Comparison of ENCODE assay signal across 8 cellular contexts in the genomic region with DNA sequence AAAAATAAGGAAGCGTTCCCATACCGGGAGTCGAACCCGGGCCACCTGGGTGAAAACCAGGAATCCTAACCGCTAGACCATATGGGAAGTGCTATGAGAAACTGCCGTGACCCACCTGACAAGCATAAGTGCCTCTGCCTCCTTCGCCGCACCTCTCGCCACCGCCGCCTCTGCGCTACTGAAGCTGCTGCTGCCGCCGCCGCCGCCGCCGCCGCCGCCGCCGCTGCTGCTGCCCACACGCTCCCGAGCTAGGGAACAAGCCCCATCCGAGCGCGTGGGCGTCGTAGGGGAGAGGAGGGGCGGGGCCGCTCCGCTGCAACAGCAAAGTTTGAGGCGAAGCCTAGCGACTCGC. TPM values are rescaled to one million over a fixed set of nuclear protein-coding genes. Genes with fewer than 3 reads are reported as not detected.
DNase-seq lines count a peak whose midpoint lies in the region; ATAC-seq and TF ChIP-seq lines count a peak whose summit lies in the region.

No MANE protein-coding gene starts in this region.

- peak overlapping the region; percentile 92 for H2BK120ac ChIP-seq in mesenchymal stem cell (ENCODE audit: low read depth, low read length)

- peak overlapping the region; percentile 68 to 92 for H3K14ac ChIP-seq in mesenchymal stem cell (ENCODE audit: low read length in 2 of 2)

- peak overlapping the region; percentile 46 for H2AFZ ChIP-seq in mesenchymal stem cell (ENCODE audit: low read depth, low read length)

- TF ChIP-seq POLR2A in GM19193 (IDR thresholded peaks at IDR 0.05; ENCODE audit: extremely low read depth, insufficient read depth, insufficient read length) = peak; percentile 7

- peak overlapping the region; percentile 99 for H3K9ac ChIP-seq in mesenchymal stem cell (ENCODE audit: low read length)

- peak overlapping the region; percentile 95 for H4K91ac ChIP-seq in mesenchymal stem cell (ENCODE audit: low read length)

- H3K4me1 ChIP-seq in ectodermal cell (ENCODE audit: control insufficient read depth, insufficient read depth, low read length) = no peaks in the 10 kb centered on the region
- H3K4me1 ChIP-seq in mesenchymal stem cell (ENCODE audit: control insufficient read depth, insufficient read depth, low read depth, low read length) = peaks cover 9% of the 10 kb centered on the region

- WGBS in ectodermal cell, 2 experiments = 0% methylated on average over 35 of the region's 35 CpGs
- under 1% methylated on average over 32 of the region's 35 CpGs for WGBS in mesenchymal stem cell

- peak overlapping the region; percentile 88 to 95 for H3K4ac ChIP-seq in mesenchymal stem cell (ENCODE audit: low read depth in 1 of 2, low read length in 2 of 2)

- peak overlapping the region; percentile 71 for H3K4me3 ChIP-seq in ectodermal cell (ENCODE audit: insufficient read depth, low read depth, low read length)
- H3K4me3 ChIP-seq in mesenchymal stem cell (ENCODE audit: insufficient read depth in 1 of 2, low read depth in 1 of 2, low read length in 2 of 2) = peak overlapping the region; percentile 85 to 91

- H3K36me3 ChIP-seq in ectodermal cell (ENCODE audit: control insufficient read depth, insufficient read depth, low read length) = peaks cover 8% of the 10 kb centered on the region
- H3K36me3 ChIP-seq in mesenchymal stem cell (ENCODE audit: control insufficient read depth in 1 of 2, insufficient read depth in 2 of 2, low read depth in 1 of 2, low read length in 2 of 2) = peaks cover 0 to 20% of the 10 kb centered on the region in 2 experiments

- H2BK5ac ChIP-seq in mesenchymal stem cell (ENCODE audit: low read depth, low read length, poor library complexity, severe bottlenecking) = peak overlapping the region; percentile 94

- ATAC-seq in HG03354 (IDR thresholded peaks at IDR 0.05; ENCODE audit: poor library complexity, severe bottlenecking, unreplicated experiment) = peak; percentile 32

- peaks cover 2% of the 10 kb centered on the region for H3K79me1 ChIP-seq in mesenchymal stem cell (replicated peaks; ENCODE audit: low read length, poor library complexity, severe bottlenecking)

- H3K9me3 ChIP-seq in ectodermal cell (ENCODE audit: control insufficient read depth, low read length) = no peaks in the 10 kb centered on the region
- H3K9me3 ChIP-seq in mesenchymal stem cell (ENCODE audit: control insufficient read depth, low read length) = no peaks in the 10 kb centered on the region

- peak overlapping the region; percentile 96 for H4K8ac ChIP-seq in mesenchymal stem cell (ENCODE audit: low read length)

- H3K23ac ChIP-seq in mesenchymal stem cell (ENCODE audit: low read length in 2 of 2) = peak overlapping the region in 1 of 2 experiments; percentile 99

- DNase-seq in AG20443 (ENCODE audit: low spot score) (peak; percentile 64), NCI-H82 (lab: John Stamatoyannopoulos, UW) (peak; percentile 93), mesenchymal stem cell (peak; percentile 89)
- DNase-seq in activated CD8-positive, alpha-beta memory T cell treated with anti-CD3 and anti-CD28 coated beads for 24 hours = peak; percentile 96
- DNase-seq in stimulated activated CD8-positive, alpha-beta memory T cell treated with anti-CD3 and anti-CD28 coated beads, Interleukin-15, amount 100 ng/mL, for 24 hours (ENCODE audit: low read depth) = peak; percentile 71

- peak overlapping the region; percentile 86 for H2AK5ac ChIP-seq in mesenchymal stem cell (ENCODE audit: low read length, severe bottlenecking)

- peak overlapping the region; percentile 91 for H2BK15ac ChIP-seq in mesenchymal stem cell (ENCODE audit: low read depth, poor library complexity, severe bottlenecking)

- peak overlapping the region; percentile 93 for H3K27ac ChIP-seq in ectodermal cell (ENCODE audit: insufficient read depth, low read depth, low read length, poor library complexity, severe bottlenecking)
- H3K27ac ChIP-seq in mesenchymal stem cell (ENCODE audit: low read length, poor library complexity, severe bottlenecking) = peak overlapping the region; percentile 100

- peak overlapping the region; percentile 79 to 99 for H3K18ac ChIP-seq in mesenchymal stem cell (ENCODE audit: low read depth in 1 of 2, low read length in 2 of 2)

- H3K4me2 ChIP-seq in mesenchymal stem cell (ENCODE audit: low read length, poor library complexity, severe bottlenecking) = peak overlapping the region; percentile 52

- H2BK12ac ChIP-seq in mesenchymal stem cell (ENCODE audit: low read length in 2 of 2) = peak overlapping the region; percentile 45 to 84

- H3K27me3 ChIP-seq in ectodermal cell (ENCODE audit: control insufficient read depth, insufficient read depth, low read length, poor library complexity, severe bottlenecking) = no peaks in the 10 kb centered on the region
- H3K27me3 ChIP-seq in mesenchymal stem cell (ENCODE audit: control insufficient read depth in 1 of 2, insufficient read depth in 1 of 2, low read length in 2 of 2) = no peaks in the 10 kb centered on the region

RNA-seq across cellular contexts. Expression of gene WBP4, which starts 0.6 kb away (rescaled TPM):
- 22.1 TPM for polyA plus RNA-seq in ectodermal cell (2013, experiment 1 of 4)
- polyA plus RNA-seq in ectodermal cell (2013, experiment 2 of 4) = 22.2 TPM
- 18.6 TPM for polyA plus RNA-seq in ectodermal cell (2013, experiment 3 of 4)
- 20.8 TPM for polyA plus RNA-seq in ectodermal cell (2013, experiment 4 of 4)
- 17.5 TPM for polyA plus RNA-seq in mesenchymal stem cell (2013, experiment 1 of 2)
- 17.7 TPM for polyA plus RNA-seq in mesenchymal stem cell (2013, experiment 2 of 2)

RNA-seq across cellular contexts. Expression of gene ELF1, which starts 41.6 kb away (rescaled TPM):
- 20.0 TPM for polyA plus RNA-seq in ectodermal cell (2013, experiment 1 of 4)
- 15.0 TPM for polyA plus RNA-seq in ectodermal cell (2013, experiment 2 of 4)
- 13.4 TPM for polyA plus RNA-seq in ectodermal cell (2013, experiment 3 of 4)
- 15.1 TPM for polyA plus RNA-seq in ectodermal cell (2013, experiment 4 of 4)
- 50.1 TPM for polyA plus RNA-seq in mesenchymal stem cell (2013, experiment 1 of 2)
- 49.3 TPM for polyA plus RNA-seq in mesenchymal stem cell (2013, experiment 2 of 2)

Comparison
In these comparisons a context has a peak if more than half of its experiments do, and no peak if none do; other contexts are left out.
1. Peak in every context shown above with its lines: DNase-seq, ATAC-seq, H3K4me3 ChIP-seq and H3K27ac ChIP-seq.